14 cellular contexts compared by ENCODE assay signal in the genomic region with DNA sequence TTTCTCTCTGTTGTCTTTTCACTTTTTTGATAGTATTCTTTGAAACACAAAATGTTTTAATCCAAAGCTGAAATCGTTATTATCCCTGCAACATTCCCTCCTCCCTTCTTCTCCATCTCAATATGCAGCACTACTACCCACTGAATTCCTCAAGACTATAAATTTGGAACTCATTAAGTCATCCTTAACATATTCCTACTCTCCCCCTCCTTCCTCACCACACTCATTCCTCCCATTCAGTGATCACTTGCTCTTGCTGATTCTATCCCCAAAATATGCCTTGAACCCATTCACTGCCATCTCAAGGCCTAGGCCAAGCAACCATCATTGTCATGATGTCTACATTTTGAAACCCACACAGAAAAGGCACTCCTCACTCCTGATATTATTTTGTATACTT. TPM values are rescaled to one million over a fixed set of nuclear protein-coding genes. Genes with fewer than 3 reads are reported as not detected.
A peak's percentile ranks its signal among the peaks of the same experiment; 100 is the strongest.
DNase-seq lines count a peak whose midpoint lies in the region; ATAC-seq lines count a peak whose summit lies in the region.
"Had no signal": no experiment of that assay in that cellular context is flagged by ENCODE, and none has a peak within 500 bp of the region (broad histone marks: within the 10 kb centered on the region; RNA-seq: fewer than 3 reads in every experiment).

No MANE protein-coding gene starts in this region.

- no peaks in the 10 kb centered on the region for H3K9me3 ChIP-seq in SJCRH30 (replicated peaks)

- no peaks in the 10 kb centered on the region for H3K36me3 ChIP-seq in SJCRH30

- H3K27ac ChIP-seq in SJCRH30: no peak overlapping the region

- ATAC-seq in HG03139 (IDR thresholded peaks at IDR 0.05; ENCODE audit: unreplicated experiment) (no peak), GM19455 (IDR thresholded peaks at IDR 0.05; ENCODE audit: unreplicated experiment) (no peak)
- ATAC-seq: activated T-cell treated with anti-CD3 and anti-CD28 coated beads, Interleukin-2, amount 50 U/mL, for 72 hours had no signal

- 0 out of 2 replicates have a peak, but pooled peaks cover 6% of the 10 kb centered on the region for H3K4me1 ChIP-seq in SJCRH30

- no peak overlapping the region for H3K4me3 ChIP-seq in SJCRH30

- in situ Hi-C loops in KBM-7 (cut with MboI; ENCODE audit: low pct_unique_long_range_greater_than_20kb, low sequenced_read_pairs): no loop called here

- H3K27me3 ChIP-seq in SJCRH30: no peaks in the 10 kb centered on the region

- peak; percentile 69 for DNase-seq in EL
- DNase-seq in OCI-M1 (lab: John Stamatoyannopoulos, UW): peak; percentile 29
- peak; percentile 61 for DNase-seq in fibroblast of peridontal ligament (ENCODE audit: extremely low read depth)
- peak; percentile 25 for DNase-seq in renal cortical epithelial cell (ENCODE audit: low read depth)
- no peak for DNase-seq in SJCRH30
- DNase-seq in KBM-7: no peak
- DNase-seq: activated CD4-positive, alpha-beta memory T cell treated with anti-CD3 and anti-CD28 coated beads, Interleukin-2, amount 10 ng/mL, durations not matched to agents 7 days and 5 days; activated T-cell treated with anti-CD3 and anti-CD28 coated beads, Interleukin-2, amount 50 U/mL, for 72 hours; DMS79; NCI-H1694; posterior cingulate gyrus; substantia nigra had no signal

RNA-seq across cellular contexts. Expression of gene PIK3R4, which starts 2.4 kb away (rescaled TPM):
- 20.5 and 40.9 TPM in 2 replicates for total RNA-seq in renal cortical epithelial cell
- 39.4 and 43.4 TPM in 2 replicates for total RNA-seq in SJCRH30 (2014; rRNA removed; shearing (Covaris generic))

Comparison
In these comparisons a context has a peak if more than half of its experiments do, and no peak if none do; other contexts are left out.
1. DNase-seq: peak in EL (single experiment), OCI-M1 (single experiment), fibroblast of peridontal ligament (single experiment) and renal cortical epithelial cell (single experiment); none in SJCRH30 (0 of 2) and KBM-7 (single experiment).